In genomic region chr6:166633732-166634535, GRCh38 we compare ENCODE assay signal across 12 cellular contexts. TPM values are rescaled to one million over a fixed set of nuclear protein-coding genes. Genes with fewer than 3 reads are reported as not detected.
DNase-seq lines count a peak whose midpoint lies in the region; ATAC-seq and TF ChIP-seq lines count a peak whose summit lies in the region.
"Had no signal": no experiment of that assay in that cellular context is flagged by ENCODE, and none has a peak within 500 bp of the region (broad histone marks: within the 10 kb centered on the region; RNA-seq: fewer than 3 reads in every experiment).

No MANE protein-coding gene starts in this region.

- no peak overlapping the region for H3K4me3 Mint-ChIP-seq in activated B cell treated with CpG ODN at 0.5 μM for 24 hours
- H3K4me3 Mint-ChIP-seq: activated T-helper 1 cell treated with anti-CD3 and anti-CD28 coated beads, Interleukin-12 subunit alpha, Interleukin-12 subunit beta, Interleukin-2, Interleukin-4 antibody, amounts not matched to agents 30 ng/mL and 10 ng/mL and 1 ng/mL, durations not matched to agents 14 hours and 24 hours and 36 hours had no signal

- peaks cover 58% of the 10 kb centered on the region for H3K27me3 Mint-ChIP-seq in activated B cell treated with CpG ODN at 0.5 μM for 24 hours

- peak; percentile 60 for DNase-seq in AG08396 (ENCODE audit: low spot score)
- DNase-seq in HUDEP-2 (lab: John Stamatoyannopoulos, UW; ENCODE audit: unreplicated experiment in 76 of 76) = peak in 42 of 76 experiments; percentile 5 to 68 (median 40)
- DNase-seq in activated B cell treated with CpG ODN at 0.5 μM for 24 hours = no peak
- peak in 1 of 3 donors; percentile 44 for DNase-seq in right lobe of liver
- no peak for DNase-seq in stimulated activated CD4-positive, alpha-beta T cell treated with anti-CD3 and anti-CD28 coated beads, Interleukin-12 subunit alpha, Interleukin-12 subunit beta, amount 100 ng/mL, for 4 hours
- DNase-seq in activated T-cell treated with anti-CD3 and anti-CD28 coated beads, Interleukin-2, amount 50 U/mL, for 1 hour = no peak
- DNase-seq in smooth muscle cell (lab: John Stamatoyannopoulos, UW; ENCODE audit: unreplicated experiment) = no peak
- DNase-seq in NCI-H2171 treated with DMSO at 0.1 percent for 48 hours (lab: John Stamatoyannopoulos, UW) = no peak
- DNase-seq: BE2C, NCI-H2029 treated with DMSO at 0.1 percent for 48 hours, ovary had no signal

- CTCF ChIA-PET in activated B cell treated with CpG ODN at 0.5 μM for 24 hours (lab: Charles Lee) = no interaction called here

- no peaks in the 10 kb centered on the region for H3K36me3 Mint-ChIP-seq in activated B cell treated with CpG ODN at 0.5 μM for 24 hours (ENCODE audit: low read depth)

- POLR2A ChIA-PET in activated B cell treated with CpG ODN at 0.5 μM for 24 hours (lab: Charles Lee) = no interaction called here

- TF ChIP-seq CTCF in activated B cell treated with CpG ODN at 0.5 μM for 24 hours (IDR thresholded peaks at IDR 0.05) (no peak), right lobe of liver (IDR thresholded peaks at IDR 0.05) (no peak), smooth muscle cell (IDR thresholded peaks at IDR 0.05; ENCODE audit: borderline replicate concordance, insufficient read depth, poor library complexity, severe bottlenecking) (no peak)

- H3K36me3 ChIP-seq in right lobe of liver (no peaks in the 10 kb centered on the region), smooth muscle cell (ENCODE audit: low read depth) (no peaks in the 10 kb centered on the region)
- H3K36me3 ChIP-seq: BE2C, ovary had no signal

- peaks cover 19% of the 10 kb centered on the region for H3K4me1 Mint-ChIP-seq in activated B cell treated with CpG ODN at 0.5 μM for 24 hours

- H3K4me1 ChIP-seq in right lobe of liver = peaks cover 0 to under 1% (median 0%) of the 10 kb centered on the region in 4 donors
- H3K4me1 ChIP-seq in smooth muscle cell (ENCODE audit: low read depth) = no peaks in the 10 kb centered on the region

- H3K4me3 ChIP-seq in right lobe of liver = no peak overlapping the region
- H3K4me3 ChIP-seq in smooth muscle cell = no peak overlapping the region
- H3K4me3 ChIP-seq: ovary had no signal

- H3K9ac ChIP-seq in smooth muscle cell (ENCODE audit: low read depth) = no peak overlapping the region

- no peaks in the 10 kb centered on the region for H3K9me3 Mint-ChIP-seq in activated B cell treated with CpG ODN at 0.5 μM for 24 hours
- H3K9me3 Mint-ChIP-seq: activated T-helper 1 cell treated with anti-CD3 and anti-CD28 coated beads, Interleukin-12 subunit alpha, Interleukin-12 subunit beta, Interleukin-2, Interleukin-4 antibody, amounts not matched to agents 30 ng/mL and 10 ng/mL and 1 ng/mL, durations not matched to agents 14 hours and 24 hours and 36 hours had no signal

- no peak overlapping the region for H2AFZ ChIP-seq in smooth muscle cell (ENCODE audit: low read depth)

- TF ChIP-seq POLR2A in right lobe of liver (IDR thresholded peaks at IDR 0.05) = no peak

- 64% methylated on average over 23 of the region's 26 CpGs for WGBS in right lobe of liver (ENCODE audit: insufficient coverage, low coverage, low lambda C conversion rate, missing lambda C conversion rate)
- 86% methylated on average over 26 of the region's 26 CpGs for WGBS in smooth muscle cell (ENCODE audit: low lambda C conversion rate)

- intact Hi-C loops in activated B cell treated with CpG ODN at 0.5 μM for 24 hours (cut with micrococcal nuclease) = no loop called here
- intact Hi-C loops in right lobe of liver (cut with DNase I) = no loop called here

- no peak overlapping the region for H3K4me2 ChIP-seq in smooth muscle cell

- H3K9me3 ChIP-seq in right lobe of liver (no peaks in the 10 kb centered on the region), smooth muscle cell (replicated peaks; ENCODE audit: low read depth) (no peaks in the 10 kb centered on the region)
- H3K9me3 ChIP-seq: BE2C, ovary had no signal

- no peaks in the 10 kb centered on the region for H3K27me3 ChIP-seq in right lobe of liver
- H3K27me3 ChIP-seq in smooth muscle cell (ENCODE audit: low read depth) = no peaks in the 10 kb centered on the region
- H3K27me3 ChIP-seq: BE2C, ovary had no signal

- H3K27ac ChIP-seq in right lobe of liver (peak overlapping the region in 1 of 3 donors; percentile 26), smooth muscle cell (ENCODE audit: low read depth) (no peak overlapping the region)
- H3K27ac ChIP-seq: ovary had no signal

- no peaks in the 10 kb centered on the region for H3K79me2 ChIP-seq in smooth muscle cell (ENCODE audit: low read depth)

- H4K20me1 ChIP-seq in smooth muscle cell (ENCODE audit: low read depth) = no peaks in the 10 kb centered on the region

- ATAC-seq in activated B cell treated with CpG ODN at 0.5 μM for 24 hours (ENCODE audit: low read depth) = peak; percentile 29
- peak; percentile 65 to 71 (median 69) for ATAC-seq in right lobe of liver

- H3F3A ChIP-seq in smooth muscle cell (ENCODE audit: low read depth) = no peaks in the 10 kb centered on the region

- H3K27ac Mint-ChIP-seq in activated B cell treated with CpG ODN at 0.5 μM for 24 hours = no peak overlapping the region
- H3K27ac Mint-ChIP-seq: activated T-helper 1 cell treated with anti-CD3 and anti-CD28 coated beads, Interleukin-12 subunit alpha, Interleukin-12 subunit beta, Interleukin-2, Interleukin-4 antibody, amounts not matched to agents 30 ng/mL and 10 ng/mL and 1 ng/mL, durations not matched to agents 14 hours and 24 hours and 36 hours had no signal

RNA-seq across cellular contexts. Expression of gene RPS6KA2, which starts 6.9 kb away (rescaled TPM):
- total RNA-seq in activated B cell treated with CpG ODN at 0.5 μM for 24 hours (13.9 and 14.4 TPM in 2 replicates), right lobe of liver (10 to 100 TPM in 3 of 6 experiments, 1 to 10 TPM in 3; 6.4 to 18.1 (median 11.1) TPM), smooth muscle cell (7.8 and 10.5 TPM in 2 replicates)
- polyA plus RNA-seq in smooth muscle cell = 10.4 and 12.2 TPM in 2 replicates

RNA-seq across cellular contexts. Expression of gene RAMACL, which starts 47.5 kb away (rescaled TPM):
- total RNA-seq in activated B cell treated with CpG ODN at 0.5 μM for 24 hours = 1.8 and 2.3 TPM in 2 replicates
- total RNA-seq in right lobe of liver = 1 to 10 TPM in 2 of 6 experiments, under 1 TPM in 4; 0.19 to 1.4 (median 0.65) TPM
- total RNA-seq in smooth muscle cell = 0.13 and 0.99 TPM in 2 replicates
- polyA plus RNA-seq in smooth muscle cell = 0.14 and 0.89 TPM in 2 replicates

Comparison
In these comparisons a context has a peak if more than half of its experiments do, and no peak if none do; other contexts are left out.
1. DNase-seq: peak in AG08396 (single experiment) and HUDEP-2 (42 of 76); none in activated B cell treated with CpG ODN at 0.5 μM for 24 hours (single experiment), stimulated activated CD4-positive, alpha-beta T cell treated with anti-CD3 and anti-CD28 coated beads, Interleukin-12 subunit alpha, Interleukin-12 subunit beta, amount 100 ng/mL, for 4 hours (single experiment), activated T-cell treated with anti-CD3 and anti-CD28 coated beads, Interleukin-2, amount 50 U/mL, for 1 hour (single experiment), smooth muscle cell (single experiment) and NCI-H2171 treated with DMSO at 0.1 percent for 48 hours (single experiment).